In genomic region chr3:9399746-9400145, GRCh38 we compare ENCODE assay signal across 1 cellular context.
TF ChIP-seq lines count a peak whose summit lies in the region.

No MANE protein-coding gene starts in this region.

TF ChIP-seq in HepG2, 621 proteins besides CTCF, POLR2A, EP300 and RAD21 (continued from another document):
- TF ChIP-seq AFF4 (CRISPR knock-in tag; IDR thresholded peaks at IDR 0.05): 0 out of 2 replicates have a peak, but pooled peaks have one; percentile 35
- no peak for TF ChIP-seq IRF9 (CRISPR knock-in tag; IDR thresholded peaks at IDR 0.05; ENCODE audit: borderline replicate concordance)
- no peak for TF ChIP-seq ZNF430 (CRISPR knock-in tag; IDR thresholded peaks at IDR 0.05)
- no peak for TF ChIP-seq ZKSCAN1 (IDR thresholded peaks at IDR 0.05; ENCODE audit: low read length)
- TF ChIP-seq ZNF367 (CRISPR knock-in tag; IDR thresholded peaks at IDR 0.05; ENCODE audit: borderline replicate concordance): no peak
- peak; percentile 84 for TF ChIP-seq YY1 (IDR thresholded peaks at IDR 0.05; ENCODE audit: insufficient read depth, insufficient replicate concordance, low read depth, low read length)
- TF ChIP-seq FOXP1 (IDR thresholded peaks at IDR 0.05): no peak
- TF ChIP-seq FOXP1 (CRISPR knock-in tag; IDR thresholded peaks at IDR 0.05): 0 out of 2 replicates have a peak, but pooled peaks have one; percentile 7
- 0 out of 2 replicates have a peak, but pooled peaks have one; percentile 29 for TF ChIP-seq ZMAT3 (CRISPR knock-in tag; conservative IDR thresholded peaks at IDR 0.05)
- TF ChIP-seq TARDBP (CRISPR knock-in tag; IDR thresholded peaks at IDR 0.05): peak; percentile 57; the same call in 1 of the 2 replicates
- TF ChIP-seq ONECUT2 (CRISPR knock-in tag; IDR thresholded peaks at IDR 0.05): no peak
- TF ChIP-seq FOXA3 (CRISPR knock-in tag; IDR thresholded peaks at IDR 0.05): peak; percentile 25; the same call in 1 of the 2 replicates
- no peak for TF ChIP-seq GFI1 (CRISPR knock-in tag; IDR thresholded peaks at IDR 0.05; ENCODE audit: borderline replicate concordance)
- peak; percentile 48 for TF ChIP-seq TEAD3 (CRISPR knock-in tag; optimal IDR thresholded peaks at IDR 0.05; ENCODE audit: borderline replicate concordance)
- no peak for TF ChIP-seq MNT (IDR thresholded peaks at IDR 0.05)
- peak; percentile 39; the same call in 1 of the 2 replicates for TF ChIP-seq RFXAP (CRISPR knock-in tag; IDR thresholded peaks at IDR 0.05; ENCODE audit: borderline replicate concordance)
- TF ChIP-seq ZNF687 (CRISPR knock-in tag; IDR thresholded peaks at IDR 0.05): peak; percentile 22; the same call in 1 of the 2 replicates
- TF ChIP-seq ZNF281 (CRISPR knock-in tag; IDR thresholded peaks at IDR 0.05; ENCODE audit: borderline replicate concordance): peak; percentile 70; the same call in 1 of the 2 replicates
- 0 out of 2 replicates have a peak, but pooled peaks have one; percentile 19 for TF ChIP-seq RBFOX2 (IDR thresholded peaks at IDR 0.05; ENCODE audit: low read depth, low read length)
- peak; percentile 34; the same call in 1 of the 2 replicates for TF ChIP-seq HOXA3 (CRISPR knock-in tag; IDR thresholded peaks at IDR 0.05)
- no peak for TF ChIP-seq ZMYM4 (CRISPR knock-in tag; IDR thresholded peaks at IDR 0.05)
- peak; percentile 48; the same call in 1 of the 2 replicates for TF ChIP-seq ARID4A (CRISPR knock-in tag; IDR thresholded peaks at IDR 0.05; ENCODE audit: borderline replicate concordance)
- no peak for TF ChIP-seq DR1 (CRISPR knock-in tag; IDR thresholded peaks at IDR 0.05)
- TF ChIP-seq REST (IDR thresholded peaks at IDR 0.05; ENCODE audit: borderline replicate concordance in 1 of 2, low read depth in 1 of 2, low read length in 2 of 2): 0 out of 4 replicates have a peak, but pooled peaks of 1 of the 2 experiments have one; percentile 48
- TF ChIP-seq ZNF790 (CRISPR knock-in tag; IDR thresholded peaks at IDR 0.05; ENCODE audit: borderline replicate concordance): no peak
- TF ChIP-seq ZNF614 (CRISPR knock-in tag; IDR thresholded peaks at IDR 0.05; ENCODE audit: borderline replicate concordance): no peak
